ENCODE assay signal across 11 cellular contexts in the genomic region with DNA sequence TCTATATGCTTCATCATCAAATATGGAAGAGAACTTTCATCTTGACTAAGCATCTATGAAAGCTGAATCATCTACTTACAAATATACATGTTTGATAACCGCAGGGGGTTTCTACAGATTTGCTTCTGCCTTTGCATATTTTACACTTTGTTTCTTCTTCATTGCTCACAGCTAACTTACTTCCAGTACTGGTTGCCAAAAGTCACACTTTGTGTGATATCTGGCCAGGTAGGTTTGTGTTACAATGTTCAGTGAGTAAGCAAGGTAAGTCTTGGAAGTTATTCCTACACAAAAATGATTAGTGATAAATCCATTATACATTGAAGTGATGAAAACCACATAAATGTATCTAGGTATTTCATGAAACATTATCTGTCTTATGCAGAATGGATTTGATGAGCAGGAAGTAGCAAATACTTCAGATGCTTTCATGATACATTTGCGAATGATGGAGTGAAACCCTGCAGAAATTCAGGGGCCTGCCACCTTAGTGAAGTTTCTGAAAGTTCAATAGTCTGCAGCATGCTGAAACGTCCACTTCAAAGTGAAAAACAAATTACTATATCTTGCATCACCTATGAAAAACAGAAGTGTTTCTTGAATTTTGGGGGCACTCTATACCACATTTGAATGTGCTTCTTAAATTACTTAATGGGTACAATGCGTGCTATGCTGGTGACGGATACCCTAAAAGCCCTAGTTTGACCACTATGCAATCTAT.
A peak's percentile ranks its signal among the peaks of the same experiment; 100 is the strongest.
DNase-seq lines count a peak whose midpoint lies in the region; ATAC-seq, FAIRE-seq and TF ChIP-seq lines count a peak whose summit lies in the region.
"Had no signal": no experiment of that assay in that cellular context is flagged by ENCODE, and none has a peak within 500 bp of the region (broad histone marks: within the 10 kb centered on the region; RNA-seq: fewer than 3 reads in every experiment).

No MANE protein-coding gene starts in this region.

- H3K36me3 Mint-ChIP-seq in activated B cell treated with CpG ODN at 0.5 μM for 24 hours (ENCODE audit: low read depth) (no peaks in the 10 kb centered on the region), mesothelial cell of epicardium (no peaks in the 10 kb centered on the region)
- H3K36me3 Mint-ChIP-seq: immature natural killer cell, T-cell had no signal

- ATAC-seq in GM18870 (IDR thresholded peaks at IDR 0.05; ENCODE audit: unreplicated experiment): peak; percentile 94
- ATAC-seq in GM21423 (IDR thresholded peaks at IDR 0.05; ENCODE audit: unreplicated experiment): peak; percentile 80
- peak; percentile 93 for ATAC-seq in HG03060 (IDR thresholded peaks at IDR 0.05; ENCODE audit: low read depth, unreplicated experiment)
- peak; percentile 31 for ATAC-seq in activated B cell treated with CpG ODN at 0.5 μM for 24 hours (ENCODE audit: low read depth)
- ATAC-seq: T-cell had no signal

- H3K27ac Mint-ChIP-seq in activated B cell treated with CpG ODN at 0.5 μM for 24 hours (no peak overlapping the region), mesothelial cell of epicardium (no peak overlapping the region)
- H3K27ac Mint-ChIP-seq: immature natural killer cell, T-cell had no signal

- H3K9me3 Mint-ChIP-seq in activated B cell treated with CpG ODN at 0.5 μM for 24 hours: no peaks in the 10 kb centered on the region
- H3K9me3 Mint-ChIP-seq in mesothelial cell of epicardium: no peaks in the 10 kb centered on the region
- H3K9me3 Mint-ChIP-seq: immature natural killer cell, T-cell had no signal

- H3K4me1 Mint-ChIP-seq in activated B cell treated with CpG ODN at 0.5 μM for 24 hours (no peaks in the 10 kb centered on the region), mesothelial cell of epicardium (peaks cover 14% of the 10 kb centered on the region)
- H3K4me1 Mint-ChIP-seq: immature natural killer cell, T-cell had no signal

- no peak for TF ChIP-seq CTCF in activated B cell treated with CpG ODN at 0.5 μM for 24 hours (IDR thresholded peaks at IDR 0.05)
- no peak for TF ChIP-seq CTCF in mesothelial cell of epicardium (IDR thresholded peaks at IDR 0.05; ENCODE audit: unreplicated experiment)

- CTCF ChIA-PET in activated B cell treated with CpG ODN at 0.5 μM for 24 hours (lab: Charles Lee): no interaction called here

- FAIRE-seq in frontal cortex (lab: Jason Lieb, UNC): no peak

- peaks cover 7% of the 10 kb centered on the region for H3K27me3 Mint-ChIP-seq in activated B cell treated with CpG ODN at 0.5 μM for 24 hours
- no peaks in the 10 kb centered on the region for H3K27me3 Mint-ChIP-seq in mesothelial cell of epicardium (ENCODE audit: low read depth)
- H3K27me3 Mint-ChIP-seq: T-cell had no signal

- intact Hi-C loops in activated B cell treated with CpG ODN at 0.5 μM for 24 hours (cut with micrococcal nuclease): loop anchor here (10.0 kb wide), 2 partner anchors 332 to 428 kb away; no protein-coding TSS in a partner anchor

- POLR2A ChIA-PET in activated B cell treated with CpG ODN at 0.5 μM for 24 hours (lab: Charles Lee): no interaction called here

- H3K4me3 Mint-ChIP-seq in activated B cell treated with CpG ODN at 0.5 μM for 24 hours: no peak overlapping the region
- H3K4me3 Mint-ChIP-seq in mesothelial cell of epicardium: no peak overlapping the region
- H3K4me3 Mint-ChIP-seq: immature natural killer cell, T-cell had no signal

- DNase-seq in activated B cell treated with CpG ODN at 0.5 μM for 24 hours: no peak
- DNase-seq in NCI-H2196 (lab: John Stamatoyannopoulos, UW; ENCODE audit: unreplicated experiment): no peak
- DNase-seq in mesothelial cell of epicardium (ENCODE audit: low spot score in 2 of 2, unreplicated experiment in 2 of 2): no peak
- DNase-seq in frontal cortex (ENCODE audit: low spot score in 2 of 2): no peak
- DNase-seq: DMS53, immature natural killer cell, NCI-H774, T-cell had no signal

Comparison
In these comparisons a context has a peak if more than half of its experiments do, and no peak if none do; other contexts are left out.
1. ATAC-seq: peak in every context shown above with its lines; median percentile 94 in GM18870; 93 in HG03060; 80 in GM21423; 31 in activated B cell treated with CpG ODN at 0.5 μM for 24 hours.